In the genomic region with DNA sequence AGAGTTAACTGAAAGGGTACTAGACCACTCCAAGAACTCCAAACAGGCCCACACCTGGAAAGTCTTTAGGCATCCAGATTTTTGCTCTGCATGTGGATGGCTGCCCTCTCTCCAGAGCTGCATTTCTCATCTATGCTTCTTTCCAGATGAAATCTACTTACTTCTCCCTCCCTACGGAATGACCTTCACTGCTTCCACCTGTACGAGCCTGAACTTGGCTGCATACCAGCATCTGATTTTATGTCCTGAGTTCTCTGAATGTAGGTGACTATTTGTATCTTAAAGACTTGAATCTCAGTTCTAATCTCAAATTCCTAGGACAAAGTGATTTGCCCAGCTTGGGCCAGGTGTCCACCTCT, we compare ENCODE assay signal across 11 cellular contexts. TPM values are rescaled to one million over a fixed set of nuclear protein-coding genes. Genes with fewer than 3 reads are reported as not detected.
A peak's percentile ranks its signal among the peaks of the same experiment; 100 is the strongest.
DNase-seq lines count a peak whose midpoint lies in the region; ATAC-seq, FAIRE-seq and TF ChIP-seq lines count a peak whose summit lies in the region.
"Had no signal": no experiment of that assay in that cellular context is flagged by ENCODE, and none has a peak within 500 bp of the region (broad histone marks: within the 10 kb centered on the region; RNA-seq: fewer than 3 reads in every experiment).

No MANE protein-coding gene starts in this region.

- peak overlapping the region; percentile 62 for H3K4me2 ChIP-seq in A549

- H3K27me3 Mint-ChIP-seq in Calu3 (ENCODE audit: unreplicated experiment) (no peaks in the 10 kb centered on the region), naive B cell (no peaks in the 10 kb centered on the region)

- POLR2A ChIA-PET in A549 (lab: Yijun Ruan, JAX) = interaction anchor here (0.9 kb wide), 1 partner anchor 326 kb away, joined by 4 read pairs; no protein-coding TSS in a partner anchor

- H3K27ac Mint-ChIP-seq in Calu3 (ENCODE audit: unreplicated experiment) = peak overlapping the region; percentile 21
- H3K27ac Mint-ChIP-seq in naive B cell = peak overlapping the region in 5 of 6 donors; percentile 6 to 87 (median 60)

- no peak for TF ChIP-seq CTCF in A549 (IDR thresholded peaks at IDR 0.05)
- TF ChIP-seq CTCF in Calu3 (IDR thresholded peaks at IDR 0.05; ENCODE audit: unreplicated experiment) = no peak
- TF ChIP-seq CTCF in body of pancreas (IDR thresholded peaks at IDR 0.05) = peak in 1 of 7 experiments; percentile 7

- H3K4me1 Mint-ChIP-seq in Calu3 (ENCODE audit: low read depth, unreplicated experiment) (peaks cover 30% of the 10 kb centered on the region), naive B cell (peaks cover 30 to 77% (median 63%) of the 10 kb centered on the region in 3 donors)

- 41% methylated on average over 2 of the region's 2 CpGs for WGBS in A549 (ENCODE audit: missing lambda C conversion rate)
- 4 to 22% methylated on average over 2 of the region's 2 CpGs for WGBS in body of pancreas, 2 donors

- H3K27me3 ChIP-seq in body of pancreas = no peaks in the 10 kb centered on the region

- ATAC-seq in A549 (peak in 1 of 2 experiments; percentile 18; a peak in 2 of 6 replicates), body of pancreas (peak; percentile 65), naive B cell (ENCODE audit: low read depth in 2 of 2) (no peak), HG02798 (IDR thresholded peaks at IDR 0.05; ENCODE audit: poor library complexity, unreplicated experiment) (no peak)
- no peak for ATAC-seq in activated CD4-positive, CD25-positive, alpha-beta regulatory T cell treated with anti-CD3 and anti-CD28 coated beads, Interleukin-2, amount 50 U/mL, for 24 hours

- H3K9me3 ChIP-seq in A549 (no peaks in the 10 kb centered on the region), body of pancreas (no peaks in the 10 kb centered on the region)
- H3K9me3 ChIP-seq: Caco-2 had no signal

- CTCF ChIA-PET in A549 (lab: Yijun Ruan, JAX) = interaction anchor here (1.0 to 6.9 kb wide), 4 partner anchors 8 to 15 kb away, joined by 3 to 41 read pairs (median 4); partner anchors contain the start of gene CELF1
- CTCF ChIA-PET in Calu3 (lab: Charles Lee) = interaction anchor here (0.9 to 1.1 kb wide), 2 partner anchors 26 to 56 kb away, joined by 3 read pairs; partner anchors contain the start of gene PTPMT1

- peaks cover 13% of the 10 kb centered on the region for H3K36me3 Mint-ChIP-seq in Calu3 (ENCODE audit: insufficient read depth, unreplicated experiment)
- peaks cover 0 to 4% of the 10 kb centered on the region in 2 donors for H3K36me3 Mint-ChIP-seq in naive B cell

- FAIRE-seq in A549 (lab: Jason Lieb, UNC) = no peak

- H3K4me3 Mint-ChIP-seq in Calu3 (ENCODE audit: low read depth, unreplicated experiment) (peak overlapping the region; percentile 34), naive B cell (peak overlapping the region in 1 of 8 donors; percentile 5)

- DNase-seq in A549 (ENCODE audit: low read depth in 1 of 2, low spot score in 1 of 2) (no peak), Calu3 (no peak), body of pancreas (peak; percentile 28 to 57 (median 46)), naive B cell (no peak), hypothalamus (lab: John Stamatoyannopoulos, UW) (no peak)
- DNase-seq in stimulated activated CD4-positive, alpha-beta T cell treated with anti-CD3 and anti-CD28 coated beads, Interleukin-4, amount 100 ng/mL, for 4 hours = no peak
- DNase-seq: Caco-2, NCI-H1694 had no signal

- no peak overlapping the region for H3K4me3 ChIP-seq in A549
- H3K4me3 ChIP-seq in body of pancreas = no peak overlapping the region

- intact Hi-C loops in Calu3 (cut with micrococcal nuclease; ENCODE audit: unreplicated experiment) = no loop called here
- intact Hi-C loops in body of pancreas (cut with DNase I) = no loop called here

- H3K4me1 ChIP-seq in A549 = peaks cover 36% of the 10 kb centered on the region
- peaks cover 41% of the 10 kb centered on the region for H3K4me1 ChIP-seq in body of pancreas
- H3K4me1 ChIP-seq: Caco-2 had no signal

- no peak for TF ChIP-seq RAD21 in A549 (conservative IDR thresholded peaks at IDR 0.05 in 1 of 2, IDR thresholded peaks at IDR 0.05 in 1 of 2)

- H3K27ac ChIP-seq in A549 (no peak overlapping the region), body of pancreas (peak overlapping the region in 1 of 4 donors; percentile 48)

- TF ChIP-seq POLR2A in A549 (IDR thresholded peaks at IDR 0.05; ENCODE audit: low read length) (no peak), body of pancreas (IDR thresholded peaks at IDR 0.05) (no peak)

- H3K36me3 ChIP-seq in body of pancreas (replicated peaks in 1 of 2; ENCODE audit: insufficient read depth in 1 of 2, low read depth in 2 of 2) = no peaks in the 10 kb centered on the region

- H3K9me3 Mint-ChIP-seq in Calu3 (ENCODE audit: low read depth, unreplicated experiment) (no peaks in the 10 kb centered on the region), naive B cell (peaks cover 0 to 1% (median 0%) of the 10 kb centered on the region in 7 donors)

- no TSS peak for BruUV-seq in Calu3 (replicated peaks; lab: Mats Ljungman, UMichigan)

- TF ChIP-seq EP300 in A549 (IDR thresholded peaks at IDR 0.05) = no peak

TF ChIP-seq in A549, 52 proteins besides CTCF, POLR2A, EP300 and RAD21 (continues in another document):
- TF ChIP-seq FOXS1 (CRISPR knock-in tag; IDR thresholded peaks at IDR 0.05) (no peak), FOSB (CRISPR knock-in tag; IDR thresholded peaks at IDR 0.05) (no peak), HMGXB4 (CRISPR knock-in tag; IDR thresholded peaks at IDR 0.05; ENCODE audit: borderline replicate concordance) (no peak), GATA3 (IDR thresholded peaks at IDR 0.05; ENCODE audit: borderline replicate concordance) (no peak), CHD4 (IDR thresholded peaks at IDR 0.05; ENCODE audit: borderline replicate concordance) (no peak), NR3C1 (IDR thresholded peaks at IDR 0.05) (no peak)

RNA-seq across cellular contexts. Expression of gene CELF1, which starts 13.3 kb away (rescaled TPM):
- polyA plus RNA-seq in A549 (2011; rRNA removed) (137 and 138 TPM in 2 replicates), A549 (2017; fragmentation: RNase III; extraction: RNeasy Plus Mini Kit Qiagen cat#74134 plus additional on column Dnase treatment) (51.4 to 54.1 TPM (median 53.8 TPM) in 3 replicates), naive B cell (ENCODE audit: low read depth in 6 of 6) (10 to 100 TPM; 61.5 to 96.8 (median 69.0) TPM)
- 41.9 and 60.7 TPM in 2 replicates for polyA plus RNA-seq in A549 (2012; cell fraction: cytosol; rRNA removed)
- 85.9 and 116 TPM in 2 replicates for polyA plus RNA-seq in A549 (2012; cell fraction: nucleus; rRNA removed)
- polyA minus RNA-seq in A549 (2011; rRNA and poly(A)+ RNA removed) = 186 and 188 TPM in 2 replicates
- total RNA-seq in Calu3 (2022) (150 and 157 TPM in 2 replicates), body of pancreas (10 to 100 TPM; 56.0 to 86.0 TPM)

RNA-seq across cellular contexts. Expression of gene PTPMT1, which starts 25.7 kb away (rescaled TPM):
- polyA plus RNA-seq in A549 (2011; rRNA removed) (58.8 and 69.2 TPM in 2 replicates), A549 (2017; fragmentation: RNase III; extraction: RNeasy Plus Mini Kit Qiagen cat#74134 plus additional on column Dnase treatment) (57.0 to 68.2 TPM (median 63.4 TPM) in 3 replicates), naive B cell (ENCODE audit: low read depth in 6 of 6) (100 to 1,000 TPM in 1 of 6 donors, 10 to 100 TPM in 5; 69.3 to 133 (median 81.2) TPM)
- polyA plus RNA-seq in A549 (2012; cell fraction: cytosol; rRNA removed) = 101 and 110 TPM in 2 replicates
- 51.0 and 55.2 TPM in 2 replicates for polyA plus RNA-seq in A549 (2012; cell fraction: nucleus; rRNA removed)
- 23.8 and 31.3 TPM in 2 replicates for polyA minus RNA-seq in A549 (2011; rRNA and poly(A)+ RNA removed)
- total RNA-seq in Calu3 (2022) (49.0 and 49.7 TPM in 2 replicates), body of pancreas (10 to 100 TPM; 52.4 TPM)

RNA-seq across cellular contexts. Expression of gene KBTBD4, which starts 39.1 kb away (rescaled TPM):
- polyA plus RNA-seq in A549 (2011; rRNA removed) (21.0 and 23.4 TPM in 2 replicates), A549 (2017; fragmentation: RNase III; extraction: RNeasy Plus Mini Kit Qiagen cat#74134 plus additional on column Dnase treatment) (19.0 to 22.8 TPM (median 20.5 TPM) in 3 replicates), naive B cell (ENCODE audit: low read depth in 6 of 6) (10 to 100 TPM; 32.5 to 71.8 (median 46.1) TPM)
- polyA plus RNA-seq in A549 (2012; cell fraction: cytosol; rRNA removed) = 14.3 and 17.1 TPM in 2 replicates
- polyA plus RNA-seq in A549 (2012; cell fraction: nucleus; rRNA removed) = 16.1 and 26.6 TPM in 2 replicates
- polyA minus RNA-seq in A549 (2011; rRNA and poly(A)+ RNA removed) = 27.4 and 37.0 TPM in 2 replicates
- total RNA-seq in Calu3 (2022) (14.0 and 14.6 TPM in 2 replicates), body of pancreas (1 to 10 TPM; 3.6 to 6.7 TPM)

RNA-seq across cellular contexts. Expression of gene NDUFS3, which starts 39.2 kb away (rescaled TPM):
- polyA plus RNA-seq in A549 (2011; rRNA removed) (155 and 156 TPM in 2 replicates), A549 (2017; fragmentation: RNase III; extraction: RNeasy Plus Mini Kit Qiagen cat#74134 plus additional on column Dnase treatment) (130 to 144 TPM (median 142 TPM) in 3 replicates), naive B cell (ENCODE audit: low read depth in 6 of 6) (100 to 1,000 TPM in 3 of 6 donors, 10 to 100 TPM in 3; 83.1 to 113 (median 99.6) TPM)
- polyA plus RNA-seq in A549 (2012; cell fraction: cytosol; rRNA removed) = 184 and 187 TPM in 2 replicates
- 195 and 227 TPM in 2 replicates for polyA plus RNA-seq in A549 (2012; cell fraction: nucleus; rRNA removed)
- polyA minus RNA-seq in A549 (2011; rRNA and poly(A)+ RNA removed) = 67.9 and 82.0 TPM in 2 replicates
- total RNA-seq in Calu3 (2022) (104 and 107 TPM in 2 replicates), body of pancreas (10 to 100 TPM; 27.2 to 28.7 TPM)

RNA-seq across cellular contexts. Expression of gene FAM180B, which starts 46.8 kb away (rescaled TPM):
- polyA plus RNA-seq in A549 (2011; rRNA removed) (not detected in 2 replicates), A549 (2017; fragmentation: RNase III; extraction: RNeasy Plus Mini Kit Qiagen cat#74134 plus additional on column Dnase treatment) (0.07 to 0.10 TPM in 2 of 3 replicates, not detected in the other), naive B cell (ENCODE audit: low read depth in 6 of 6) (not detected)
- 0.04 and 0.05 TPM in 2 replicates for polyA plus RNA-seq in A549 (2012; cell fraction: cytosol; rRNA removed)
- 0.47 and 1.6 TPM in 2 replicates for polyA plus RNA-seq in A549 (2012; cell fraction: nucleus; rRNA removed)
- polyA minus RNA-seq in A549 (2011; rRNA and poly(A)+ RNA removed) = 0.44 TPM in 1 of 2 replicates, not detected in the other
- total RNA-seq in Calu3 (2022) (not detected in 2 replicates), body of pancreas (under 1 TPM in 1 of 2 donors, not detected in 1; 0.66 TPM)
- total RNA-seq: Caco-2, renal cortical epithelial cell had no signal

Comparison
In these comparisons a context has a peak if more than half of its experiments do, and no peak if none do; other contexts are left out.
1. DNase-seq: peak in body of pancreas (4 of 4); none in A549 (0 of 2), Calu3 (single experiment), naive B cell (single experiment), hypothalamus (0 of 51) and stimulated activated CD4-positive, alpha-beta T cell treated with anti-CD3 and anti-CD28 coated beads, Interleukin-4, amount 100 ng/mL, for 4 hours (0 of 2).